ENCODE assay signal across 8 cellular contexts in genomic region chr14:23322568-23323517, GRCh38. TPM values are rescaled to one million over a fixed set of nuclear protein-coding genes. Genes with fewer than 3 reads are reported as not detected.
DNase-seq lines count a peak whose midpoint lies in the region; ATAC-seq and TF ChIP-seq lines count a peak whose summit lies in the region.

No MANE protein-coding gene starts in this region.

- in situ Hi-C loops in mammary epithelial cell (cut with MboI; ENCODE audit: low sequenced_read_pairs in 2 of 2), result loop anchor here in 1 of 2 donors (25.0 kb wide), 1 partner anchor 239 kb away; the partner anchor contains the start of genes AP1G2, THTPA and ZFHX2

- peaks cover 30% of the 10 kb centered on the region for H3K4me1 Mint-ChIP-seq in mesothelial cell of epicardium

- intact Hi-C loops in left ventricle myocardium inferior (cut with micrococcal nuclease), result no loop called here
- intact Hi-C loops in left ventricle myocardium superior (cut with micrococcal nuclease), result loop anchor here (10.0 kb wide), 1 partner anchor 132 kb away; no protein-coding TSS in a partner anchor
- intact Hi-C loops in mammary epithelial cell (cut with micrococcal nuclease), result loop anchor here (1.0 kb wide), 1 partner anchor 58 kb away; no protein-coding TSS in a partner anchor
- intact Hi-C loops in vagina (cut with DNase I), result loop anchor here (5.0 to 10.0 kb wide), 3 partner anchors 58 to 239 kb away; partner anchors contain the start of gene NGDN

- H3K27me3 ChIP-seq in left ventricle myocardium inferior (ENCODE audit: low read depth), result no peaks in the 10 kb centered on the region
- no peaks in the 10 kb centered on the region for H3K27me3 ChIP-seq in mammary epithelial cell (ENCODE audit: insufficient read depth, low read length)
- no peaks in the 10 kb centered on the region for H3K27me3 ChIP-seq in vagina

- no peaks in the 10 kb centered on the region for H3K27me3 Mint-ChIP-seq in mesothelial cell of epicardium (ENCODE audit: low read depth)

- dilution Hi-C loops in mammary epithelial cell (cut with HindIII; ENCODE audit: low sequenced_read_pairs), result no loop called here

- H3K27ac ChIP-seq in left ventricle myocardium inferior (replicated peaks) (peak overlapping the region; percentile 98), mammary epithelial cell (ENCODE audit: insufficient read depth, low read depth, low read length) (peak overlapping the region; percentile 92), vagina (peak overlapping the region; percentile 97)

- H4K20me1 ChIP-seq in mammary epithelial cell (ENCODE audit: insufficient read depth, low read length), result no peaks in the 10 kb centered on the region

- peaks cover 38% of the 10 kb centered on the region for H3K79me2 ChIP-seq in mammary epithelial cell (ENCODE audit: insufficient read depth, low read length)

- TF ChIP-seq CTCF in left ventricle myocardium inferior (IDR thresholded peaks at IDR 0.05; ENCODE audit: borderline replicate concordance) (no peak), mammary epithelial cell (conservative IDR thresholded peaks at IDR 0.05 in 1 of 2, IDR thresholded peaks at IDR 0.05 in 1 of 2; ENCODE audit: extremely low read depth in 1 of 2, insufficient read depth in 1 of 2, low read depth in 1 of 2, low read length in 2 of 2) (no peak), mesothelial cell of epicardium (IDR thresholded peaks at IDR 0.05; ENCODE audit: unreplicated experiment) (no peak), vagina (IDR thresholded peaks at IDR 0.05) (no peak)

- no peaks in the 10 kb centered on the region for H3K9me3 Mint-ChIP-seq in mesothelial cell of epicardium

- DNase-seq in left ventricle myocardium inferior (no peak), left ventricle myocardium superior (no peak), mammary epithelial cell (no peak), mesothelial cell of epicardium (ENCODE audit: low spot score in 2 of 2, unreplicated experiment in 2 of 2) (no peak), vagina (ENCODE audit: extremely low spot score in 2 of 2) (no peak), 8988T (no peak), RKO (ENCODE audit: low spot score) (no peak)

- H3K36me3 ChIP-seq in left ventricle myocardium inferior (peaks cover 28% of the 10 kb centered on the region), mammary epithelial cell (ENCODE audit: insufficient read depth, low read length) (peaks cover 9% of the 10 kb centered on the region), vagina (peaks cover 0 to 29% of the 10 kb centered on the region in 2 donors)

- H3K27ac Mint-ChIP-seq in mesothelial cell of epicardium, result peak overlapping the region; percentile 97

- H3K4me1 ChIP-seq in left ventricle myocardium inferior, result peaks cover 36% of the 10 kb centered on the region
- H3K4me1 ChIP-seq in mammary epithelial cell (ENCODE audit: insufficient read depth, low read length), result peaks cover 19% of the 10 kb centered on the region
- H3K4me1 ChIP-seq in vagina, result peaks cover 26% of the 10 kb centered on the region

- peaks cover 16% of the 10 kb centered on the region for H3K36me3 Mint-ChIP-seq in mesothelial cell of epicardium

- TSS peak; percentile 8 for BruUV-seq in mammary epithelial cell (replicated peaks; lab: Mats Ljungman, UMichigan)

- H3K9me3 ChIP-seq in left ventricle myocardium inferior (replicated peaks) (no peaks in the 10 kb centered on the region), mammary epithelial cell (replicated peaks; ENCODE audit: insufficient read depth, low read length) (no peaks in the 10 kb centered on the region), vagina (no peaks in the 10 kb centered on the region)

- peak overlapping the region; percentile 91 for H3K4me2 ChIP-seq in mammary epithelial cell (ENCODE audit: insufficient read depth, low read depth, low read length)

- H3K4me3 ChIP-seq in left ventricle myocardium inferior, result peak overlapping the region; percentile 97
- peak overlapping the region; percentile 86 to 95 (median 91) for H3K4me3 ChIP-seq in mammary epithelial cell (replicated peaks in 1 of 3; ENCODE audit: insufficient read depth in 1 of 3, low read depth in 2 of 3, low read length in 3 of 3)
- peak overlapping the region; percentile 82 to 99 for H3K4me3 ChIP-seq in vagina

- H3K4me3 Mint-ChIP-seq in mesothelial cell of epicardium, result peak overlapping the region; percentile 96

- H2AFZ ChIP-seq in mammary epithelial cell (ENCODE audit: low read depth, low read length), result no peak overlapping the region

- WGBS in mammary epithelial cell (ENCODE audit: low coverage, missing lambda C conversion rate), result 24% methylated on average over 10 of the region's 10 CpGs

- H3K9ac ChIP-seq in mammary epithelial cell (ENCODE audit: insufficient read depth, low read length), result peak overlapping the region; percentile 98

- TF ChIP-seq POLR2A in vagina (IDR thresholded peaks at IDR 0.05), result no peak

- no peak for ATAC-seq in left ventricle myocardium superior
- no peak for ATAC-seq in GM21515 (IDR thresholded peaks at IDR 0.05; ENCODE audit: unreplicated experiment)

- CTCF ChIA-PET in mammary epithelial cell (lab: Charles Lee; ENCODE audit: low non-redundant PET), result interaction anchor here (0.6 to 0.7 kb wide), 3 partner anchors 38 to 254 kb away, joined by 3 to 5 read pairs (median 4); no protein-coding TSS in a partner anchor

RNA-seq across cellular contexts. Expression of gene PABPN1, which starts 1.6 kb away (rescaled TPM):
- total RNA-seq in left ventricle myocardium inferior (71.2 TPM), left ventricle myocardium superior (76.8 TPM), mammary epithelial cell (100 to 1,000 TPM in 1 of 2 donors, 10 to 100 TPM in 1; 43.0 to 148 TPM), mesothelial cell of epicardium (354 to 362 TPM (median 361 TPM) in 3 replicates), vagina (66.0 TPM)
- polyA plus RNA-seq in mammary epithelial cell, result 154 TPM
- 91.6 TPM for polyA minus RNA-seq in mammary epithelial cell

RNA-seq across cellular contexts. Expression of gene BCL2L2, which starts 16.2 kb away (rescaled TPM):
- 37.5 TPM for total RNA-seq in left ventricle myocardium inferior
- 38.3 TPM for total RNA-seq in left ventricle myocardium superior
- total RNA-seq in mammary epithelial cell, result 10 to 100 TPM; 22.0 to 63.9 TPM
- 24.6 TPM for polyA plus RNA-seq in mammary epithelial cell
- polyA minus RNA-seq in mammary epithelial cell, result 28.2 TPM
- total RNA-seq in mesothelial cell of epicardium, result 27.1 to 30.1 TPM (median 27.9 TPM) in 3 replicates
- 31.7 TPM for total RNA-seq in vagina

RNA-seq across cellular contexts. Expression of gene PPP1R3E, which starts 20.2 kb away (rescaled TPM):
- total RNA-seq in left ventricle myocardium inferior, result 9.0 TPM
- total RNA-seq in left ventricle myocardium superior, result 11.6 TPM
- 1 to 10 TPM; 3.7 to 5.3 TPM for total RNA-seq in mammary epithelial cell
- 2.9 TPM for polyA plus RNA-seq in mammary epithelial cell
- not detected for polyA minus RNA-seq in mammary epithelial cell
- 9.3 to 11.5 TPM (median 10.7 TPM) in 3 replicates for total RNA-seq in mesothelial cell of epicardium
- 8.6 TPM for total RNA-seq in vagina

RNA-seq across cellular contexts. Expression of gene SLC22A17, which starts 29.8 kb away (rescaled TPM):
- total RNA-seq in left ventricle myocardium inferior, result 9.7 TPM
- total RNA-seq in left ventricle myocardium superior, result 10.7 TPM
- total RNA-seq in mammary epithelial cell, result 1 to 10 TPM; 4.2 to 5.1 TPM
- 1.7 TPM for polyA plus RNA-seq in mammary epithelial cell
- polyA minus RNA-seq in mammary epithelial cell, result not detected
- 47.7 to 50.5 TPM (median 49.0 TPM) in 3 replicates for total RNA-seq in mesothelial cell of epicardium
- total RNA-seq in vagina, result 37.8 TPM

RNA-seq across cellular contexts. Expression of gene HOMEZ, which starts 36.9 kb away (rescaled TPM):
- total RNA-seq in left ventricle myocardium inferior (9.1 TPM), left ventricle myocardium superior (7.9 TPM), mammary epithelial cell (10 to 100 TPM; 13.0 to 19.9 TPM), mesothelial cell of epicardium (11.9 to 14.4 TPM (median 13.7 TPM) in 3 replicates), vagina (13.5 TPM)
- polyA plus RNA-seq in mammary epithelial cell, result 27.4 TPM
- 29.3 TPM for polyA minus RNA-seq in mammary epithelial cell
